11 cellular contexts compared by ENCODE assay signal in the genomic region with DNA sequence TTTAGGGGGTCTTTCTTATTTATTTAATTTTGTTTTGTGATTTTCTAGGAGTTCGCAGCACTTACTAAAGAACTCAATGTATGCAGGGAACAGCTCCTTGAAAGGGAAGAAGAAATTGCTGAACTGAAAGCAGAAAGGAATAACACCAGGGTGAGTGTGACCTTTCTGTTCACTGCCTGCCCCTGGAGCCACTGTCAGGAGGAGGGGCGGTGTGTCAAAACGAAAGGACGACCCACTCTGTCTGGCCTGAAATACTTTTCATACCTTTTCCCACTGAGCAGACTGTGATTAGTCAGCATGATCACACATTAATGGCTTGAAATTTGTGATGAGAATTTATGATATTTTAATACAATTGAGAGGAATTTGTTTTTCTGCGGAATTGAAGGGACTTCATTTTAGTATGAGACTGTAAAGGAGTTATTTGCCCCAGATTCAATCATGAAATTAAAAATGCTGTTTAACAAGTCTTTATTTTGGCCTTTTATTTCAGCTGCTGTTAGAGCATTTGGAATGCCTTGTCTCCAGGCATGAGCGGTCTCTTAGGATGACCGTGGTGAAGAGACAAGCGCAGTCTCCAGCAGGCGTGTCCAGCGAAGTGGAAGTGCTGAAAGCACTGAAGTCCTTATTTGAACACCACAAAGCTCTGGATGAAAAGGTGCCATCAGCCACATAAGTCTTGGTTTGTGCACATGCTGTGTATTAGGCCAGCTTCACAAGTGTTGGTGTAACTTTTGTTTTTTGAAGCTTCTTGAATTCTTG. TPM values are rescaled to one million over a fixed set of nuclear protein-coding genes. Genes with fewer than 3 reads are reported as not detected.
DNase-seq lines count a peak whose midpoint lies in the region; ATAC-seq and TF ChIP-seq lines count a peak whose summit lies in the region.
"Had no signal": no experiment of that assay in that cellular context is flagged by ENCODE, and none has a peak within 500 bp of the region (broad histone marks: within the 10 kb centered on the region; RNA-seq: fewer than 3 reads in every experiment).

No MANE protein-coding gene starts in this region.

- H3K9me3 ChIP-seq in left ventricle myocardium inferior (replicated peaks) (no peaks in the 10 kb centered on the region), heart right ventricle (no peaks in the 10 kb centered on the region), thyroid gland (no peaks in the 10 kb centered on the region)
- no peaks in the 10 kb centered on the region for H3K9me3 ChIP-seq in CD4-positive, alpha-beta memory T cell (ENCODE audit: control insufficient read depth in 1 of 2, low read length in 2 of 2)
- H3K9me3 ChIP-seq in effector memory CD4-positive, alpha-beta T cell (ENCODE audit: control insufficient read depth, low read length): no peaks in the 10 kb centered on the region

- H3K27ac ChIP-seq in left ventricle myocardium inferior (replicated peaks): peak overlapping the region; percentile 16
- H3K27ac ChIP-seq in heart right ventricle: peak overlapping the region in 1 of 10 donors; percentile 69
- peak overlapping the region; percentile 60 to 74 (median 68) for H3K27ac ChIP-seq in thyroid gland
- H3K27ac ChIP-seq in CD4-positive, alpha-beta memory T cell (ENCODE audit: low read depth, low read length): no peak overlapping the region
- no peak overlapping the region for H3K27ac ChIP-seq in effector memory CD4-positive, alpha-beta T cell (ENCODE audit: insufficient read depth, low read length, poor library complexity, severe bottlenecking)
- H3K27ac ChIP-seq: VCaP had no signal

- intact Hi-C loops in left ventricle myocardium inferior (cut with micrococcal nuclease) (no loop called here), heart right ventricle (cut with DNase I) (no loop called here), thyroid gland (cut with DNase I) (loop anchor here (5.0 kb wide), 1 partner anchor 52 kb away; a partner anchor contains a TSS)
- intact Hi-C loops in CD4-positive, alpha-beta memory T cell (cut with micrococcal nuclease): no loop called here

- H3K36me3 Mint-ChIP-seq in CD4-positive, alpha-beta memory T cell: peaks cover 48 to 60% of the 10 kb centered on the region in 2 donors

- WGBS in heart right ventricle, 2 donors: 73 to 82% methylated on average over 10 of the region's 10 CpGs
- WGBS in thyroid gland, 2 donors: 48 to 58% methylated on average over 10 of the region's 10 CpGs

- ATAC-seq in heart right ventricle: no peak
- ATAC-seq in HG03095 (IDR thresholded peaks at IDR 0.05; ENCODE audit: unreplicated experiment): peak; percentile 82

- peaks cover 0 to 2% (median 0%) of the 10 kb centered on the region in 8 donors for H3K9me3 Mint-ChIP-seq in CD4-positive, alpha-beta memory T cell

- TF ChIP-seq POLR2A in thyroid gland (IDR thresholded peaks at IDR 0.05): no peak

- no peak overlapping the region for H3K27ac Mint-ChIP-seq in CD4-positive, alpha-beta memory T cell

- no peak for DNase-seq in left ventricle myocardium inferior
- DNase-seq in heart right ventricle: no peak
- DNase-seq in iris pigment epithelial cell (ENCODE audit: low read depth): peak; percentile 67
- peak; percentile 75 to 87 for DNase-seq in thyroid gland
- no peak for DNase-seq in CD4-positive, alpha-beta memory T cell
- no peak for DNase-seq in effector memory CD4-positive, alpha-beta T cell
- DNase-seq in NCI-H345 treated with DMSO at 0.1 percent for 48 hours (lab: John Stamatoyannopoulos, UW; ENCODE audit: unreplicated experiment): no peak
- DNase-seq: AML-193, Kasumi-1 had no signal

- CTCF ChIA-PET in CD4-positive, alpha-beta memory T cell (lab: Charles Lee; ENCODE audit: partially characterized antibody): no interaction called here

- H3K36me3 ChIP-seq in left ventricle myocardium inferior: peaks cover 52% of the 10 kb centered on the region
- H3K36me3 ChIP-seq in heart right ventricle: peaks cover 0 to 75% (median 13%) of the 10 kb centered on the region in 9 donors
- peaks cover 2 to 5% of the 10 kb centered on the region in 2 donors for H3K36me3 ChIP-seq in thyroid gland
- H3K36me3 ChIP-seq in CD4-positive, alpha-beta memory T cell (ENCODE audit: insufficient read depth, low read length): peaks cover 45% of the 10 kb centered on the region
- H3K36me3 ChIP-seq in effector memory CD4-positive, alpha-beta T cell (ENCODE audit: control insufficient read depth, insufficient read depth, low read length): peaks cover 62% of the 10 kb centered on the region

- H3K27me3 ChIP-seq in left ventricle myocardium inferior (ENCODE audit: low read depth) (no peaks in the 10 kb centered on the region), heart right ventricle (no peaks in the 10 kb centered on the region), thyroid gland (no peaks in the 10 kb centered on the region)
- no peaks in the 10 kb centered on the region for H3K27me3 ChIP-seq in CD4-positive, alpha-beta memory T cell (ENCODE audit: insufficient read depth, low read length)
- no peaks in the 10 kb centered on the region for H3K27me3 ChIP-seq in effector memory CD4-positive, alpha-beta T cell (replicated peaks; ENCODE audit: control insufficient read depth, insufficient read depth, low read length, poor library complexity, severe bottlenecking)

- POLR2A ChIA-PET in CD4-positive, alpha-beta memory T cell (lab: Charles Lee; ENCODE audit: partially characterized antibody): no interaction called here

- H3K4me1 ChIP-seq in left ventricle myocardium inferior: peaks cover 55% of the 10 kb centered on the region
- peaks cover under 1 to 49% (median 27%) of the 10 kb centered on the region in 9 donors for H3K4me1 ChIP-seq in heart right ventricle
- H3K4me1 ChIP-seq in thyroid gland: peaks cover 37 to 41% of the 10 kb centered on the region in 2 donors
- no peaks in the 10 kb centered on the region for H3K4me1 ChIP-seq in CD4-positive, alpha-beta memory T cell (ENCODE audit: insufficient read depth, low read length)
- no peaks in the 10 kb centered on the region for H3K4me1 ChIP-seq in effector memory CD4-positive, alpha-beta T cell (ENCODE audit: control insufficient read depth, insufficient read depth, low read length, poor library complexity, severe bottlenecking)

- no peaks in the 10 kb centered on the region for H3K4me1 Mint-ChIP-seq in CD4-positive, alpha-beta memory T cell

- peak overlapping the region in 1 of 8 donors; percentile 4 for H3K4me3 Mint-ChIP-seq in CD4-positive, alpha-beta memory T cell

- H3K4me3 ChIP-seq in left ventricle myocardium inferior (no peak overlapping the region), heart right ventricle (no peak overlapping the region), thyroid gland (replicated peaks in 1 of 3) (no peak overlapping the region)
- no peak overlapping the region for H3K4me3 ChIP-seq in CD4-positive, alpha-beta memory T cell (ENCODE audit: low read length in 2 of 2)
- H3K4me3 ChIP-seq in effector memory CD4-positive, alpha-beta T cell (ENCODE audit: insufficient read depth, low read depth, low read length, poor library complexity, severe bottlenecking): no peak overlapping the region

- TF ChIP-seq CTCF in left ventricle myocardium inferior (IDR thresholded peaks at IDR 0.05; ENCODE audit: borderline replicate concordance) (no peak), heart right ventricle (IDR thresholded peaks at IDR 0.05) (no peak), thyroid gland (IDR thresholded peaks at IDR 0.05) (no peak)

- H3K27me3 Mint-ChIP-seq in CD4-positive, alpha-beta memory T cell: no peaks in the 10 kb centered on the region

RNA-seq across cellular contexts. Expression of a gene that starts 54.0 kb away (rescaled TPM):
- 45.3 TPM for total RNA-seq in left ventricle myocardium inferior
- total RNA-seq in heart right ventricle: 10 to 100 TPM; 35.8 to 57.2 (median 39.5) TPM
- 10 to 100 TPM; 14.0 to 20.1 TPM for polyA plus RNA-seq in heart right ventricle
- total RNA-seq in thyroid gland: 10 to 100 TPM; 50.9 to 57.9 (median 54.6) TPM
- total RNA-seq in CD4-positive, alpha-beta memory T cell: 10 to 100 TPM; 52.0 to 54.8 TPM
- polyA plus RNA-seq in CD4-positive, alpha-beta memory T cell: 10 to 100 TPM in 1 of 2 donors, 1 to 10 TPM in 1; 4.3 to 19.5 TPM

Comparison
In these comparisons a context has a peak if more than half of its experiments do, and no peak if none do; other contexts are left out.
1. DNase-seq: peak in iris pigment epithelial cell (single experiment) and thyroid gland (2 of 2); none in left ventricle myocardium inferior (single experiment), heart right ventricle (0 of 2), CD4-positive, alpha-beta memory T cell (0 of 5), effector memory CD4-positive, alpha-beta T cell (0 of 3) and NCI-H345 treated with DMSO at 0.1 percent for 48 hours (single experiment).
2. H3K27ac ChIP-seq: peak in left ventricle myocardium inferior (single experiment) and thyroid gland (3 of 3); none in CD4-positive, alpha-beta memory T cell (single experiment) and effector memory CD4-positive, alpha-beta T cell (single experiment).